In genomic region chr1:43867946-43868740, GRCh38 we compare ENCODE assay signal across 1 cellular context.
A peak's percentile ranks its signal among the peaks of the same experiment; 100 is the strongest.
TF ChIP-seq lines count a peak whose summit lies in the region.

No MANE protein-coding gene starts in this region.

TF ChIP-seq in K562, 482 proteins besides CTCF, POLR2A, EP300 and RAD21 (continued from another document):
- TF ChIP-seq ZNF740 (CRISPR knock-in tag; IDR thresholded peaks at IDR 0.05) (no peak), ZNF740 (tag; IDR thresholded peaks at IDR 0.05) (no peak), SNIP1 (IDR thresholded peaks at IDR 0.05; ENCODE audit: low read depth) (no peak), PREB (CRISPR knock-in tag; IDR thresholded peaks at IDR 0.05) (no peak), ZNF143 (CRISPR knock-in tag; IDR thresholded peaks at IDR 0.05) (no peak), VEZF1 (CRISPR knock-in tag; IDR thresholded peaks at IDR 0.05) (no peak), ATF3 (IDR thresholded peaks at IDR 0.05) (peak; percentile 68), ATF3 (CRISPR knock-in tag; conservative IDR thresholded peaks at IDR 0.05) (no peak), SMARCA4 (IDR thresholded peaks at IDR 0.05) (no peak), ZNF263 (CRISPR knock-in tag; IDR thresholded peaks at IDR 0.05; ENCODE audit: borderline replicate concordance) (no peak), ZNF133 (CRISPR knock-in tag; IDR thresholded peaks at IDR 0.05) (no peak), ZNF282 (CRISPR knock-in tag; IDR thresholded peaks at IDR 0.05) (no peak), CEBPB (tag; IDR thresholded peaks at IDR 0.05) (peak; percentile 78), SREBF2 (CRISPR knock-in tag; IDR thresholded peaks at IDR 0.05) (no peak), CEBPG (CRISPR knock-in tag; IDR thresholded peaks at IDR 0.05) (peak; percentile 44; the same call in 1 of the 2 replicates), CEBPG (tag; conservative IDR thresholded peaks at IDR 0.05 in 1 of 2, IDR thresholded peaks at IDR 0.05 in 1 of 2) (peak; percentile 85 to 90), SP1 (CRISPR knock-in tag; IDR thresholded peaks at IDR 0.05) (no peak), CGGBP1 (CRISPR knock-in tag; IDR thresholded peaks at IDR 0.05) (no peak), GATAD2B (IDR thresholded peaks at IDR 0.05; ENCODE audit: borderline replicate concordance) (no peak), BRF1 (IDR thresholded peaks at IDR 0.05; ENCODE audit: borderline replicate concordance, extremely low read depth, insufficient read length) (no peak), DNMT1 (IDR thresholded peaks at IDR 0.05) (no peak), SMC3 (conservative IDR thresholded peaks at IDR 0.05; ENCODE audit: insufficient read depth, low read depth, low read length) (no peak), CAMTA2 (CRISPR knock-in tag; conservative IDR thresholded peaks at IDR 0.05) (no peak), CTCFL (IDR thresholded peaks at IDR 0.05; ENCODE audit: borderline replicate concordance, insufficient read depth, low read depth, low read length, poor library complexity, severe bottlenecking) (no peak), XRCC5 (IDR thresholded peaks at IDR 0.05; ENCODE audit: low read depth, low read length) (no peak), DPF2 (IDR thresholded peaks at IDR 0.05) (no peak), ARNT (IDR thresholded peaks at IDR 0.05) (no peak), HMGXB4 (CRISPR knock-in tag; IDR thresholded peaks at IDR 0.05) (no peak), PTRF (tag; IDR thresholded peaks at IDR 0.05) (no peak), ZBTB49 (CRISPR knock-in tag; IDR thresholded peaks at IDR 0.05; ENCODE audit: borderline replicate concordance) (no peak), MYNN (IDR thresholded peaks at IDR 0.05) (no peak), MYNN (CRISPR knock-in tag; IDR thresholded peaks at IDR 0.05) (no peak), GMEB1 (CRISPR knock-in tag; IDR thresholded peaks at IDR 0.05) (no peak), ATF7 (IDR thresholded peaks at IDR 0.05) (no peak), GTF2F1 (IDR thresholded peaks at IDR 0.05; ENCODE audit: low read depth, low read length) (no peak), KLF16 (IDR thresholded peaks at IDR 0.05) (no peak), PYGO2 (tag; IDR thresholded peaks at IDR 0.05) (no peak), FOSL1 (tag; conservative IDR thresholded peaks at IDR 0.05) (0 out of 2 replicates have a peak, but pooled peaks have one; percentile 15), ZNF589 (CRISPR knock-in tag; IDR thresholded peaks at IDR 0.05; ENCODE audit: low read depth) (no peak), CSDE1 (IDR thresholded peaks at IDR 0.05) (no peak), POLR2AphosphoS5 (IDR thresholded peaks at IDR 0.05; ENCODE audit: control insufficient read depth, insufficient read depth, low read depth, low read length) (no peak), CXXC5 (CRISPR knock-in tag; IDR thresholded peaks at IDR 0.05) (no peak), ZNF324 (CRISPR knock-in tag; IDR thresholded peaks at IDR 0.05) (no peak), PCBP1 (IDR thresholded peaks at IDR 0.05; ENCODE audit: low read depth, low read length, poor library complexity, severe bottlenecking) (no peak), NR4A1 (CRISPR knock-in tag; IDR thresholded peaks at IDR 0.05) (no peak), NR4A1 (tag; IDR thresholded peaks at IDR 0.05) (no peak), HDAC1 (IDR thresholded peaks at IDR 0.05) (no peak), SRSF3 (IDR thresholded peaks at IDR 0.05; ENCODE audit: insufficient read depth, low read length) (no peak), MCM7 (IDR thresholded peaks at IDR 0.05) (no peak)
